In genomic region chr1:52580283-52580682, GRCh38 we compare ENCODE assay signal across 2 cellular contexts.
TF ChIP-seq lines count a peak whose summit lies in the region.

No MANE protein-coding gene starts in this region.

TF ChIP-seq in IMR-90, 13 proteins besides CTCF, POLR2A, EP300 and RAD21:
- TF ChIP-seq RFX5 (IDR thresholded peaks at IDR 0.05; ENCODE audit: low read depth, low read length) = no peak
- TF ChIP-seq CHD1 (IDR thresholded peaks at IDR 0.05; ENCODE audit: low read depth, low read length) = no peak
- no peak for TF ChIP-seq USF2 (IDR thresholded peaks at IDR 0.05; ENCODE audit: low read depth, low read length)
- no peak for TF ChIP-seq SMC3 (IDR thresholded peaks at IDR 0.05; ENCODE audit: low read depth, low read length)
- peak; percentile 35; the same call in 1 of the 2 replicates for TF ChIP-seq CEBPB (IDR thresholded peaks at IDR 0.05; ENCODE audit: low read depth, low read length)
- no peak for TF ChIP-seq RCOR1 (IDR thresholded peaks at IDR 0.05; ENCODE audit: insufficient replicate concordance, low read length)
- no peak for TF ChIP-seq NFE2L2 (IDR thresholded peaks at IDR 0.05; ENCODE audit: low read depth, low read length)

TF ChIP-seq in K562, 482 proteins besides CTCF, POLR2A, EP300 and RAD21:
- peak; percentile 84 for TF ChIP-seq CEBPB (tag; IDR thresholded peaks at IDR 0.05)
- no peak for TF ChIP-seq CEBPG (CRISPR knock-in tag; IDR thresholded peaks at IDR 0.05)
- peak; percentile 39 to 88; a peak in 3 of 4 replicates for TF ChIP-seq CEBPG (tag; conservative IDR thresholded peaks at IDR 0.05 in 1 of 2, IDR thresholded peaks at IDR 0.05 in 1 of 2)
- no peak for TF ChIP-seq ETV5 (CRISPR knock-in tag; IDR thresholded peaks at IDR 0.05; ENCODE audit: low read depth)
